Comparison of ENCODE assay signal across 8 cellular contexts in the genomic region with DNA sequence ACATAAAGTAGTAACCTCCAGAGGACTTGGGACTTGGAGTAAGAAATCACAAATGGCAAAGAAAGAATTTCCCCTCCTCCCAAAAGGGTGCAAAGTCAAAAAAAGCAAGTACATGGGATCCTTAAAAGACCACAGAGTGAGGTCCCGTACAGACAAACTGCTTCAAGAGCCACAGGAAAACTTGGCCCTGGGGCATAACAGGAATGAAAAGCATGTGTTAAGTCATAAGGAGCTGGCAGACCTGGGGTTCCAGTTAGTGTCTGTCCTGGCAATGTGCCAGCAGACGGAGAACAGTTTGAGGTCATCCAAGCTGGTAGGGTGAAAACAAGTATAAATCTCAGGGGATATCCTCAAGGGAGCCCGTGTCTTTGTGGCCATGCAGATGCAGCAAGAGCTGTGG.
DNase-seq lines count a peak whose midpoint lies in the region; ATAC-seq and TF ChIP-seq lines count a peak whose summit lies in the region.

No MANE protein-coding gene starts in this region.

- H3K4me3 ChIP-seq in SJCRH30 (no peak overlapping the region), transverse colon (no peak overlapping the region)

- no peaks in the 10 kb centered on the region for H3K36me3 Mint-ChIP-seq in activated naive CD4-positive, alpha-beta T cell treated with anti-CD3 and anti-CD28 coated beads for 36 hours (ENCODE audit: low read depth)
- H3K36me3 Mint-ChIP-seq in WTC11: no peaks in the 10 kb centered on the region
- H3K36me3 Mint-ChIP-seq in activated T-cell treated with anti-CD3 and anti-CD28 coated beads, Interleukin-2, amount 50 U/mL, for 4 hours (ENCODE audit: insufficient read depth): no peaks in the 10 kb centered on the region

- TF ChIP-seq CTCF in foreskin keratinocyte (conservative IDR thresholded peaks at IDR 0.05) (no peak), transverse colon (IDR thresholded peaks at IDR 0.05) (no peak), WTC11 (IDR thresholded peaks at IDR 0.05) (no peak)

- 47% methylated on average over 3 of the region's 3 CpGs; no CpG with 5 or more reads in 1 of the 2 donors for WGBS in transverse colon (ENCODE audit: low coverage in 1 of 2), 2 donors

- peak overlapping the region; percentile 39 for H3K27ac Mint-ChIP-seq in activated naive CD4-positive, alpha-beta T cell treated with anti-CD3 and anti-CD28 coated beads for 36 hours
- H3K27ac Mint-ChIP-seq in WTC11: no peak overlapping the region

- peaks cover 12% of the 10 kb centered on the region for H3K4me1 ChIP-seq in SJCRH30
- peaks cover 30% of the 10 kb centered on the region for H3K4me1 ChIP-seq in foreskin keratinocyte
- no peaks in the 10 kb centered on the region for H3K4me1 ChIP-seq in transverse colon

- in situ Hi-C loops in transverse colon (cut with MboI; ENCODE audit: low pct_ligation_motif_present in 1 of 4, low pct_unique_long_range_greater_than_20kb in 1 of 4, low sequenced_read_pairs in 3 of 4): no loop called here

- no peaks in the 10 kb centered on the region for H3K27me3 Mint-ChIP-seq in activated naive CD4-positive, alpha-beta T cell treated with anti-CD3 and anti-CD28 coated beads for 36 hours (ENCODE audit: low read depth)
- peaks cover 8% of the 10 kb centered on the region; the same call in 1 of the 2 replicates for H3K27me3 Mint-ChIP-seq in WTC11 (ENCODE audit: low read depth)
- no peaks in the 10 kb centered on the region for H3K27me3 Mint-ChIP-seq in activated T-cell treated with anti-CD3 and anti-CD28 coated beads, Interleukin-2, amount 50 U/mL, for 4 hours (ENCODE audit: low read depth)

- H3K4me3 Mint-ChIP-seq in activated naive CD4-positive, alpha-beta T cell treated with anti-CD3 and anti-CD28 coated beads for 36 hours: no peak overlapping the region
- H3K4me3 Mint-ChIP-seq in WTC11: no peak overlapping the region
- H3K4me3 Mint-ChIP-seq in activated T-cell treated with anti-CD3 and anti-CD28 coated beads, Interleukin-2, amount 50 U/mL, for 4 hours: no peak overlapping the region

- TF ChIP-seq EP300 in transverse colon (IDR thresholded peaks at IDR 0.05; ENCODE audit: low read depth): no peak

- H3K27ac ChIP-seq in SJCRH30 (no peak overlapping the region), foreskin keratinocyte (no peak overlapping the region), transverse colon (peak overlapping the region in 1 of 4 donors; percentile 34)

- no peak for TF ChIP-seq POLR2A in transverse colon (IDR thresholded peaks at IDR 0.05)

- H3K9me3 ChIP-seq in SJCRH30 (replicated peaks) (no peaks in the 10 kb centered on the region), transverse colon (no peaks in the 10 kb centered on the region)

- POLR2A ChIA-PET in WTC11 (lab: Charles Lee): no interaction called here

- H3K36me3 ChIP-seq in SJCRH30: no peaks in the 10 kb centered on the region
- no peaks in the 10 kb centered on the region for H3K36me3 ChIP-seq in transverse colon

- no peaks in the 10 kb centered on the region for H3K27me3 ChIP-seq in SJCRH30
- H3K27me3 ChIP-seq in foreskin keratinocyte: no peaks in the 10 kb centered on the region
- peaks cover 4% of the 10 kb centered on the region for H3K27me3 ChIP-seq in transverse colon

- CTCF ChIA-PET in activated naive CD4-positive, alpha-beta T cell treated with anti-CD3 and anti-CD28 coated beads for 36 hours (lab: Charles Lee): interaction anchor here (1.1 to 1.5 kb wide), 2 partner anchors 73 to 152 kb away, joined by 3 to 7 read pairs; a partner anchor contains a TSS
- CTCF ChIA-PET in WTC11 (lab: Charles Lee): interaction anchor here (1.2 kb wide), 2 partner anchors 151 to 165 kb away, joined by 3 to 6 read pairs; no protein-coding TSS in a partner anchor

- ATAC-seq in foreskin keratinocyte (peak; percentile 60), WTC11 (no peak), HG03520 (IDR thresholded peaks at IDR 0.05; ENCODE audit: unreplicated experiment) (no peak)
- no peak for ATAC-seq in activated T-cell treated with anti-CD3 and anti-CD28 coated beads, Interleukin-2, amount 50 U/mL, for 4 hours

- no peak for DNase-seq in activated naive CD4-positive, alpha-beta T cell treated with anti-CD3 and anti-CD28 coated beads for 36 hours
- DNase-seq in activated naive CD4-positive, alpha-beta T cell treated with Interleukin-2 at 50 U/mL for 16 hours: no peak
- DNase-seq in SJCRH30 (peak; percentile 27 to 34), foreskin keratinocyte (peak; percentile 67 to 88), transverse colon (peak; percentile 18), WTC11 (ENCODE audit: low spot score) (no peak)
- no peak for DNase-seq in activated T-cell treated with anti-CD3 and anti-CD28 coated beads, Interleukin-2, amount 50 U/mL, for 4 hours

- H3K4me1 Mint-ChIP-seq in activated naive CD4-positive, alpha-beta T cell treated with anti-CD3 and anti-CD28 coated beads for 36 hours (ENCODE audit: low read depth): peaks cover 17% of the 10 kb centered on the region
- no peaks in the 10 kb centered on the region for H3K4me1 Mint-ChIP-seq in WTC11
- H3K4me1 Mint-ChIP-seq in activated T-cell treated with anti-CD3 and anti-CD28 coated beads, Interleukin-2, amount 50 U/mL, for 4 hours (ENCODE audit: low read depth): peaks cover 13% of the 10 kb centered on the region

- intact Hi-C loops in activated naive CD4-positive, alpha-beta T cell treated with anti-CD3 and anti-CD28 coated beads for 36 hours (cut with micrococcal nuclease): loop anchor here (2.0 kb wide), 1 partner anchor 276 kb away; no protein-coding TSS in a partner anchor
- intact Hi-C loops in transverse colon (cut with DNase I; ENCODE audit: low total_unique reads): no loop called here

- H3K9me3 Mint-ChIP-seq in activated naive CD4-positive, alpha-beta T cell treated with anti-CD3 and anti-CD28 coated beads for 36 hours: no peaks in the 10 kb centered on the region
- H3K9me3 Mint-ChIP-seq in WTC11: no peaks in the 10 kb centered on the region
- H3K9me3 Mint-ChIP-seq in activated T-cell treated with anti-CD3 and anti-CD28 coated beads, Interleukin-2, amount 50 U/mL, for 4 hours: peaks cover 5% of the 10 kb centered on the region

TF ChIP-seq in WTC11, 78 proteins besides CTCF, POLR2A, EP300 and RAD21 (continues in another document):
- TF ChIP-seq PRRX2 (CRISPR knock-in tag; IDR thresholded peaks at IDR 0.05): no peak
- TF ChIP-seq, protein P1, sequence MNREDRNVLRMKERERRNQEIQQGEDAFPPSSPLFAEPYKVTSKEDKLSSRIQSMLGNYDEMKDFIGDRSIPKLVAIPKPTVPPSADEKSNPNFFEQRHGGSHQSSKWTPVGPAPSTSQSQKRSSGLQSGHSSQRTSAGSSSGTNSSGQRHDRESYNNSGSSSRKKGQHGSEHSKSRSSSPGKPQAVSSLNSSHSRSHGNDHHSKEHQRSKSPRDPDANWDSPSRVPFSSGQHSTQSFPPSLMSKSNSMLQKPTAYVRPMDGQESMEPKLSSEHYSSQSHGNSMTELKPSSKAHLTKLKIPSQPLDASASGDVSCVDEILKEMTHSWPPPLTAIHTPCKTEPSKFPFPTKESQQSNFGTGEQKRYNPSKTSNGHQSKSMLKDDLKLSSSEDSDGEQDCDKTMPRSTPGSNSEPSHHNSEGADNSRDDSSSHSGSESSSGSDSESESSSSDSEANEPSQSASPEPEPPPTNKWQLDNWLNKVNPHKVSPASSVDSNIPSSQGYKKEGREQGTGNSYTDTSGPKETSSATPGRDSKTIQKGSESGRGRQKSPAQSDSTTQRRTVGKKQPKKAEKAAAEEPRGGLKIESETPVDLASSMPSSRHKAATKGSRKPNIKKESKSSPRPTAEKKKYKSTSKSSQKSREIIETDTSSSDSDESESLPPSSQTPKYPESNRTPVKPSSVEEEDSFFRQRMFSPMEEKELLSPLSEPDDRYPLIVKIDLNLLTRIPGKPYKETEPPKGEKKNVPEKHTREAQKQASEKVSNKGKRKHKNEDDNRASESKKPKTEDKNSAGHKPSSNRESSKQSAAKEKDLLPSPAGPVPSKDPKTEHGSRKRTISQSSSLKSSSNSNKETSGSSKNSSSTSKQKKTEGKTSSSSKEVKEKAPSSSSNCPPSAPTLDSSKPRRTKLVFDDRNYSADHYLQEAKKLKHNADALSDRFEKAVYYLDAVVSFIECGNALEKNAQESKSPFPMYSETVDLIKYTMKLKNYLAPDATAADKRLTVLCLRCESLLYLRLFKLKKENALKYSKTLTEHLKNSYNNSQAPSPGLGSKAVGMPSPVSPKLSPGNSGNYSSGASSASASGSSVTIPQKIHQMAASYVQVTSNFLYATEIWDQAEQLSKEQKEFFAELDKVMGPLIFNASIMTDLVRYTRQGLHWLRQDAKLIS (CRISPR knock-in tag; IDR thresholded peaks at IDR 0.05; ENCODE audit: borderline replicate concordance): no peak
- no peak for TF ChIP-seq OVOL2 (CRISPR knock-in tag; IDR thresholded peaks at IDR 0.05; ENCODE audit: borderline replicate concordance)
- no peak for TF ChIP-seq CREM (CRISPR knock-in tag; IDR thresholded peaks at IDR 0.05)
- TF ChIP-seq, protein P2, sequence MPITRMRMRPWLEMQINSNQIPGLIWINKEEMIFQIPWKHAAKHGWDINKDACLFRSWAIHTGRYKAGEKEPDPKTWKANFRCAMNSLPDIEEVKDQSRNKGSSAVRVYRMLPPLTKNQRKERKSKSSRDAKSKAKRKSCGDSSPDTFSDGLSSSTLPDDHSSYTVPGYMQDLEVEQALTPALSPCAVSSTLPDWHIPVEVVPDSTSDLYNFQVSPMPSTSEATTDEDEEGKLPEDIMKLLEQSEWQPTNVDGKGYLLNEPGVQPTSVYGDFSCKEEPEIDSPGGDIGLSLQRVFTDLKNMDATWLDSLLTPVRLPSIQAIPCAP (CRISPR knock-in tag; IDR thresholded peaks at IDR 0.05): no peak
- no peak for TF ChIP-seq TCF7 (CRISPR knock-in tag; IDR thresholded peaks at IDR 0.05; ENCODE audit: low read depth)

Comparison
In these comparisons a context has a peak if more than half of its experiments do, and no peak if none do; other contexts are left out.
1. DNase-seq: peak in SJCRH30 (2 of 2), foreskin keratinocyte (2 of 2) and transverse colon (single experiment); none in activated naive CD4-positive, alpha-beta T cell treated with anti-CD3 and anti-CD28 coated beads for 36 hours (single experiment), activated naive CD4-positive, alpha-beta T cell treated with Interleukin-2 at 50 U/mL for 16 hours (single experiment), WTC11 (single experiment) and activated T-cell treated with anti-CD3 and anti-CD28 coated beads, Interleukin-2, amount 50 U/mL, for 4 hours (single experiment).